Comparison of ENCODE assay signal across 1 cellular context in genomic region chr10:100370976-100371706, GRCh38.
A peak's percentile ranks its signal among the peaks of the same experiment; 100 is the strongest.
TF ChIP-seq lines count a peak whose summit lies in the region.

No MANE protein-coding gene starts in this region.

TF ChIP-seq in IMR-90, 13 proteins besides CTCF, POLR2A, EP300 and RAD21 (continued from another document):
- TF ChIP-seq, protein P1, sequence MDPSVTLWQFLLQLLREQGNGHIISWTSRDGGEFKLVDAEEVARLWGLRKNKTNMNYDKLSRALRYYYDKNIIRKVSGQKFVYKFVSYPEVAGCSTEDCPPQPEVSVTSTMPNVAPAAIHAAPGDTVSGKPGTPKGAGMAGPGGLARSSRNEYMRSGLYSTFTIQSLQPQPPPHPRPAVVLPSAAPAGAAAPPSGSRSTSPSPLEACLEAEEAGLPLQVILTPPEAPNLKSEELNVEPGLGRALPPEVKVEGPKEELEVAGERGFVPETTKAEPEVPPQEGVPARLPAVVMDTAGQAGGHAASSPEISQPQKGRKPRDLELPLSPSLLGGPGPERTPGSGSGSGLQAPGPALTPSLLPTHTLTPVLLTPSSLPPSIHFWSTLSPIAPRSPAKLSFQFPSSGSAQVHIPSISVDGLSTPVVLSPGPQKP (IDR thresholded peaks at IDR 0.05; ENCODE audit: borderline replicate concordance, low read depth, low read length), result no peak
- TF ChIP-seq SMC3 (IDR thresholded peaks at IDR 0.05; ENCODE audit: low read depth, low read length) (0 out of 2 replicates have a peak, but pooled peaks have one; percentile 6), USF2 (IDR thresholded peaks at IDR 0.05; ENCODE audit: low read depth, low read length) (no peak)
